In genomic region chr1:113399063-113399583, GRCh38 we compare ENCODE assay signal across 18 cellular contexts.
"Had no signal": no experiment of that assay in that cellular context is flagged by ENCODE, and none has a peak within 500 bp of the region (broad histone marks: within the 10 kb centered on the region; RNA-seq: fewer than 3 reads in every experiment).

No MANE protein-coding gene starts in this region.

- H3K36me3 ChIP-seq: breast epithelium, esophagus squamous epithelium, left lung, neutrophil, thoracic aorta had no signal

- H3K4me1 Mint-ChIP-seq: activated B cell treated with CpG ODN at 0.5 μM for 24 hours; activated naive CD8-positive, alpha-beta T cell treated with anti-CD3 and anti-CD28 coated beads, Interleukin-2, amount 50 U/mL, for 24 hours; naive B cell had no signal

- H3K4me3 ChIP-seq: breast epithelium, esophagus squamous epithelium, left lung, thoracic aorta had no signal

- H3K27ac Mint-ChIP-seq: activated B cell treated with CpG ODN at 0.5 μM for 24 hours; activated naive CD8-positive, alpha-beta T cell treated with anti-CD3 and anti-CD28 coated beads, Interleukin-2, amount 50 U/mL, for 24 hours; activated T-helper 17 cell treated with anti-CD3 and anti-CD28 coated beads, Interleukin-2, amount 50 U/mL, for 72 hours; naive B cell had no signal

- DNase-seq: activated B cell treated with CpG ODN at 0.5 μM for 24 hours; activated CD4-positive, alpha-beta T cell treated with anti-CD3 and anti-CD28 coated beads, Interleukin-2, amount 50 U/mL, for 1 hour; activated naive CD4-positive, alpha-beta T cell treated with Interleukin-2 at 50 U/mL for 16 hours; activated naive CD8-positive, alpha-beta T cell treated with anti-CD3 and anti-CD28 coated beads, Interleukin-2, amount 50 U/mL, for 24 hours; aorta; cerebellar nuclear complex; effector CD8-positive, alpha-beta T cell; esophagus squamous epithelium; hippocampal formation; left lung; naive B cell; stimulated activated CD4-positive, alpha-beta T cell treated with anti-CD3 and anti-CD28 coated beads, Interleukin-12 subunit alpha, Interleukin-12 subunit beta, amount 100 ng/mL, for 4 hours; stimulated activated CD4-positive, alpha-beta T cell treated with anti-CD3 and anti-CD28 coated beads, Interleukin-2, amount 100 ng/mL, for 24 hours had no signal

- H3K4me3 Mint-ChIP-seq: activated B cell treated with CpG ODN at 0.5 μM for 24 hours; activated naive CD8-positive, alpha-beta T cell treated with anti-CD3 and anti-CD28 coated beads, Interleukin-2, amount 50 U/mL, for 24 hours; activated T-helper 17 cell treated with anti-CD3 and anti-CD28 coated beads, Interleukin-2, amount 50 U/mL, for 72 hours; naive B cell had no signal

- H3K27ac ChIP-seq: breast epithelium, esophagus squamous epithelium, left lung, neutrophil, parathyroid adenoma, thoracic aorta had no signal

- ATAC-seq: activated naive CD8-positive, alpha-beta T cell treated with anti-CD3 and anti-CD28 coated beads, Interleukin-2, amount 50 U/mL, for 24 hours; activated T-helper 17 cell treated with anti-CD3 and anti-CD28 coated beads, Interleukin-2, amount 50 U/mL, for 72 hours; left lung had no signal

- H3K9ac ChIP-seq: parathyroid adenoma had no signal

- H3K9me3 ChIP-seq: breast epithelium, esophagus squamous epithelium, left lung, neutrophil, thoracic aorta had no signal

- H3K9me3 Mint-ChIP-seq: activated B cell treated with CpG ODN at 0.5 μM for 24 hours; activated naive CD8-positive, alpha-beta T cell treated with anti-CD3 and anti-CD28 coated beads, Interleukin-2, amount 50 U/mL, for 24 hours; activated T-helper 17 cell treated with anti-CD3 and anti-CD28 coated beads, Interleukin-2, amount 50 U/mL, for 72 hours; naive B cell had no signal

- H3K36me3 Mint-ChIP-seq: naive B cell had no signal
